21 cellular contexts compared by ENCODE assay signal in the genomic region with DNA sequence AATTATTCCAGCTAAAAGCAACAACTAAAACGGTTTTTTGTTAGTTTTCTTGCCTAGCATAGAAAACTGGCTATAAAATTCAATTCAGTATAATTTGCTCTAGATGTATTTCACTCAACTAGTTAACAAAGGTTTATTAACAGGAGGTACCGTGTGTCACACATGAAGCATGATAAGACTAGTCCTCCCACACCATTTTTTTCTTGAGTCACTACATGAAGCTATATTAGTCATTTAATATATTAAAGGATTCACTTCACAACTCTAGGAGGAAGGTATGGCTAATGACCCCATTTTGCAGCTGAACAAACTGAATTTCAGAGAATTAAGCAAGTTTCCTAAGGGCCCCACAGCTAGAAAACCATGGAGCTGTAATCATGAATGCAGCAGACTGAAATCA.
DNase-seq lines count a peak whose midpoint lies in the region; ATAC-seq and TF ChIP-seq lines count a peak whose summit lies in the region.
"Had no signal": no experiment of that assay in that cellular context is flagged by ENCODE, and none has a peak within 500 bp of the region (broad histone marks: within the 10 kb centered on the region; RNA-seq: fewer than 3 reads in every experiment).

No MANE protein-coding gene starts in this region.

- no peaks in the 10 kb centered on the region for H3K27me3 Mint-ChIP-seq in activated T-helper 17 cell treated with anti-CD3 and anti-CD28 coated beads, Interleukin-2, amount 50 U/mL, for 72 hours
- H3K27me3 Mint-ChIP-seq in stimulated activated naive CD8-positive, alpha-beta T cell treated with anti-CD3 and anti-CD28 coated beads, Interleukin-15, amount 100 ng/mL, for 72 hours, result peaks cover 11% of the 10 kb centered on the region
- H3K27me3 Mint-ChIP-seq: activated T-cell treated with anti-CD3 and anti-CD28 coated beads, Interleukin-2, amount 50 U/mL, for 24 hours had no signal

- ATAC-seq in activated naive CD4-positive, alpha-beta T cell treated with anti-CD3 and anti-CD28 coated beads, Interleukin-2, amount 50 U/mL, for 72 hours, result peak; percentile 52 to 76
- peak; percentile 71 for ATAC-seq in activated T-helper 17 cell treated with anti-CD3 and anti-CD28 coated beads, Interleukin-2, amount 50 U/mL, for 72 hours (replicated peaks)
- ATAC-seq in stimulated activated naive CD8-positive, alpha-beta T cell treated with anti-CD3 and anti-CD28 coated beads, Interleukin-15, amount 100 ng/mL, for 72 hours, result peak; percentile 44
- ATAC-seq in GM18517 (IDR thresholded peaks at IDR 0.05; ENCODE audit: unreplicated experiment), result no peak
- ATAC-seq: K562, WTC11 had no signal

- no peak for TF ChIP-seq CTCF in fibroblast of pulmonary artery (IDR thresholded peaks at IDR 0.05; ENCODE audit: low read length, missing control alignments)

- no peak overlapping the region for H3K4me3 ChIP-seq in fibroblast of pulmonary artery (replicated peaks; ENCODE audit: low read depth, low read length)
- H3K4me3 ChIP-seq: cardiac muscle cell, hepatocyte, K562, lung, testis had no signal

- peak overlapping the region in 1 of 2 donors; percentile 40 for H3K27ac Mint-ChIP-seq in activated naive CD4-positive, alpha-beta T cell treated with anti-CD3 and anti-CD28 coated beads, Interleukin-2, amount 50 U/mL, for 72 hours
- H3K27ac Mint-ChIP-seq in activated T-helper 17 cell treated with anti-CD3 and anti-CD28 coated beads, Interleukin-2, amount 50 U/mL, for 72 hours, result peak overlapping the region; percentile 73
- no peak overlapping the region for H3K27ac Mint-ChIP-seq in stimulated activated naive CD8-positive, alpha-beta T cell treated with anti-CD3 and anti-CD28 coated beads, Interleukin-15, amount 100 ng/mL, for 72 hours
- H3K27ac Mint-ChIP-seq: WTC11 had no signal

- H3K9me3 Mint-ChIP-seq in activated naive CD4-positive, alpha-beta T cell treated with anti-CD3 and anti-CD28 coated beads, Interleukin-2, amount 50 U/mL, for 72 hours, result peaks cover 0 to 4% of the 10 kb centered on the region in 2 donors
- H3K9me3 Mint-ChIP-seq in activated T-helper 17 cell treated with anti-CD3 and anti-CD28 coated beads, Interleukin-2, amount 50 U/mL, for 72 hours, result no peaks in the 10 kb centered on the region
- no peaks in the 10 kb centered on the region for H3K9me3 Mint-ChIP-seq in stimulated activated naive CD8-positive, alpha-beta T cell treated with anti-CD3 and anti-CD28 coated beads, Interleukin-15, amount 100 ng/mL, for 72 hours
- H3K9me3 Mint-ChIP-seq: activated T-cell treated with anti-CD3 and anti-CD28 coated beads, Interleukin-2, amount 50 U/mL, for 24 hours; WTC11 had no signal

- DNase-seq in activated naive CD4-positive, alpha-beta T cell treated with anti-CD3 and anti-CD28 coated beads, Interleukin-2, amount 50 U/mL, for 72 hours (ENCODE audit: low spot score in 2 of 2), result no peak
- DNase-seq in activated naive CD4-positive, alpha-beta T cell (lab: John Stamatoyannopoulos, UW), result no peak
- peak; percentile 35 for DNase-seq in fibroblast of pulmonary artery (ENCODE audit: low read depth)
- DNase-seq in stimulated activated naive CD8-positive, alpha-beta T cell treated with anti-CD3 and anti-CD28 coated beads, Interleukin-15, amount 100 ng/mL, for 72 hours, result no peak
- no peak for DNase-seq in NOMO-1 (lab: John Stamatoyannopoulos, UW; ENCODE audit: unreplicated experiment in 2 of 2)
- DNase-seq in AG08396 (ENCODE audit: low spot score), result no peak
- DNase-seq: ACHN; activated T-cell treated with anti-CD3 and anti-CD28 coated beads, Interleukin-2, amount 50 U/mL, for 24 hours; foreskin fibroblast; NCI-H1694; NCI-H82; OCI-M1; T-helper 2 cell; testis had no signal

- no peaks in the 10 kb centered on the region for H3K36me3 Mint-ChIP-seq in activated naive CD4-positive, alpha-beta T cell treated with anti-CD3 and anti-CD28 coated beads, Interleukin-2, amount 50 U/mL, for 72 hours
- no peaks in the 10 kb centered on the region for H3K36me3 Mint-ChIP-seq in activated T-helper 17 cell treated with anti-CD3 and anti-CD28 coated beads, Interleukin-2, amount 50 U/mL, for 72 hours (ENCODE audit: low read depth)
- H3K36me3 Mint-ChIP-seq: WTC11 had no signal

- peaks cover 17% of the 10 kb centered on the region for H3K4me1 Mint-ChIP-seq in activated T-helper 17 cell treated with anti-CD3 and anti-CD28 coated beads, Interleukin-2, amount 50 U/mL, for 72 hours
- H3K4me1 Mint-ChIP-seq in stimulated activated naive CD8-positive, alpha-beta T cell treated with anti-CD3 and anti-CD28 coated beads, Interleukin-15, amount 100 ng/mL, for 72 hours, result peaks cover 40% of the 10 kb centered on the region

- H3K4me3 Mint-ChIP-seq in activated T-helper 17 cell treated with anti-CD3 and anti-CD28 coated beads, Interleukin-2, amount 50 U/mL, for 72 hours, result peak overlapping the region; percentile 55
- H3K4me3 Mint-ChIP-seq in stimulated activated naive CD8-positive, alpha-beta T cell treated with anti-CD3 and anti-CD28 coated beads, Interleukin-15, amount 100 ng/mL, for 72 hours, result no peak overlapping the region
- H3K4me3 Mint-ChIP-seq: activated T-cell treated with anti-CD3 and anti-CD28 coated beads, Interleukin-2, amount 50 U/mL, for 24 hours had no signal
